In the genomic region with DNA sequence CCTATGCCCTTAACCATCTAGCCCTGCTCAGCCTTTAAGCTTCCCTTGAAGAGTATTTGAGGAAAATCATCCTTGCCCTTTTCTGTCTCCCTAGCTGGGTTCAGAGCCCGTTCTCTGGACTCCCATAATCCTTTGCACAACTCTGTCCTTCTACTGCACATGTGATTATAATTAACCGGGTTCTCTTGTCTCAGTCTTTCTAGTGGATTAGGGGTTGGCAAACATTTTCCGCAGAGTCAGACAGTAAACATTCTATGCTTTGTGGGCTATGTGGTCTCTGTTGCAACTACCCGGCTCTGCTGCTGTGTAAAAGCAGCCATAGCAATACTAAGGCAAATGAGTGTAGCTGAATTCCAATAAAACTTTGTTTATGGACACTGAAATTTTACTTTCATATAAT, we compare ENCODE assay signal across 18 cellular contexts.
DNase-seq lines count a peak whose midpoint lies in the region; FAIRE-seq and TF ChIP-seq lines count a peak whose summit lies in the region.
"Had no signal": no experiment of that assay in that cellular context is flagged by ENCODE, and none has a peak within 500 bp of the region (broad histone marks: within the 10 kb centered on the region; RNA-seq: fewer than 3 reads in every experiment).

No MANE protein-coding gene starts in this region.

- H2BK5ac ChIP-seq in trophoblast cell (ENCODE audit: low read depth, low read length, poor library complexity): no peak overlapping the region

- no peaks in the 10 kb centered on the region for H3K79me1 ChIP-seq in trophoblast cell (ENCODE audit: low read length)

- H3K4me3 ChIP-seq in choroid plexus epithelial cell (ENCODE audit: low read depth, low read length) (no peak overlapping the region), retinal pigment epithelial cell (ENCODE audit: low read length) (no peak overlapping the region), trophoblast cell (ENCODE audit: low read depth, low read length) (no peak overlapping the region)
- H3K4me3 ChIP-seq: lung, SJSA1, thoracic aorta had no signal

- no peak overlapping the region for H2BK120ac ChIP-seq in trophoblast cell (ENCODE audit: insufficient read depth, low read length, poor library complexity)

- H3K36me3 Mint-ChIP-seq in T-helper 1 cell treated with Interleukin-12 subunit alpha and Interleukin-12 subunit beta and Interleukin-4 antibody, amounts not matched to agents 30 μg/mL and 1 μg/mL, for 36 hours (ENCODE audit: low read depth): peaks cover 33% of the 10 kb centered on the region

- no peak overlapping the region for H2BK12ac ChIP-seq in trophoblast cell (ENCODE audit: low read length)

- H3K79me2 ChIP-seq in trophoblast cell (ENCODE audit: control insufficient read depth, insufficient read depth, low read length, poor library complexity): no peaks in the 10 kb centered on the region

- H3K18ac ChIP-seq in trophoblast cell (ENCODE audit: low read length): no peak overlapping the region

- H3K9ac ChIP-seq in trophoblast cell (ENCODE audit: low read length): no peak overlapping the region

- no peaks in the 10 kb centered on the region for H3K4me1 ChIP-seq in trophoblast cell (ENCODE audit: control insufficient read depth in 1 of 2, insufficient read depth in 2 of 2, low read length in 2 of 2)
- H3K4me1 ChIP-seq: SJSA1 had no signal

- no peak overlapping the region for H3K14ac ChIP-seq in trophoblast cell (ENCODE audit: low read length)

- H3K27ac Mint-ChIP-seq in T-helper 1 cell treated with Interleukin-12 subunit alpha and Interleukin-12 subunit beta and Interleukin-4 antibody, amounts not matched to agents 30 μg/mL and 1 μg/mL, for 36 hours: peak overlapping the region; percentile 66
- H3K27ac Mint-ChIP-seq: activated CD8-positive, alpha-beta T cell treated with anti-CD3 and anti-CD28 coated beads, Interleukin-2, amount 10 ng/mL, durations not matched to agents 7 days and 5 days; nephron had no signal

- H2AFZ ChIP-seq in trophoblast cell (ENCODE audit: insufficient read depth, low read length, poor library complexity): no peak overlapping the region

- H3K4me2 ChIP-seq in trophoblast cell (ENCODE audit: low read length): no peak overlapping the region

- WGBS in trophoblast cell (ENCODE audit: extremely low coverage, insufficient coverage, insufficient read length): no CpG with 5 or more reads among the region's 4 CpGs

- no peak for TF ChIP-seq CTCF in choroid plexus epithelial cell (conservative IDR thresholded peaks at IDR 0.05; ENCODE audit: low read depth, low read length)
- TF ChIP-seq CTCF in retinal pigment epithelial cell (conservative IDR thresholded peaks at IDR 0.05; ENCODE audit: low read depth, low read length): no peak

- no peak overlapping the region for H3K4me3 Mint-ChIP-seq in T-helper 1 cell treated with Interleukin-12 subunit alpha and Interleukin-12 subunit beta and Interleukin-4 antibody, amounts not matched to agents 30 μg/mL and 1 μg/mL, for 36 hours
- H3K4me3 Mint-ChIP-seq: activated CD8-positive, alpha-beta T cell treated with anti-CD3 and anti-CD28 coated beads, Interleukin-2, amount 10 ng/mL, durations not matched to agents 7 days and 5 days; brain; nephron had no signal

- H4K91ac ChIP-seq in trophoblast cell (ENCODE audit: low read depth, low read length): no peak overlapping the region

- H3K4me1 Mint-ChIP-seq in T-helper 1 cell treated with Interleukin-12 subunit alpha and Interleukin-12 subunit beta and Interleukin-4 antibody, amounts not matched to agents 30 μg/mL and 1 μg/mL, for 36 hours (ENCODE audit: low read depth): peaks cover 14% of the 10 kb centered on the region
- H3K4me1 Mint-ChIP-seq: brain, nephron had no signal

- peaks cover 5% of the 10 kb centered on the region for H3K9me3 Mint-ChIP-seq in T-helper 1 cell treated with Interleukin-12 subunit alpha and Interleukin-12 subunit beta and Interleukin-4 antibody, amounts not matched to agents 30 μg/mL and 1 μg/mL, for 36 hours
- H3K9me3 Mint-ChIP-seq: nephron had no signal

- H3K36me3 ChIP-seq in trophoblast cell (ENCODE audit: control insufficient read depth in 1 of 2, insufficient read depth in 2 of 2, low read length in 2 of 2): no peaks in the 10 kb centered on the region
- H3K36me3 ChIP-seq: SJSA1, thoracic aorta had no signal

- DNase-seq in T-helper 1 cell: no peak
- DNase-seq in M059J (ENCODE audit: low read depth): peak; percentile 20
- peak; percentile 40 for DNase-seq in choroid plexus epithelial cell (ENCODE audit: low read depth)
- DNase-seq in retinal pigment epithelial cell (ENCODE audit: low read depth): peak; percentile 46
- no peak for DNase-seq in NCI-H2171 (lab: John Stamatoyannopoulos, UW)
- no peak for DNase-seq in trophoblast cell
- DNase-seq in urothelium cell line (ENCODE audit: low spot score): no peak
- DNase-seq: activated CD8-positive, alpha-beta T cell treated with anti-CD3 and anti-CD28 coated beads, Interleukin-2, amount 10 ng/mL, durations not matched to agents 7 days and 5 days; activated gamma-delta T cell treated with Interleukin-2 at 50 U/mL for 16 hours; GOT3; NCI-H1092 treated with DMSO at 0.1 percent for 48 hours had no signal

- no peak overlapping the region for H3K27ac ChIP-seq in trophoblast cell (ENCODE audit: low read depth, low read length)
- H3K27ac ChIP-seq: SJSA1, thoracic aorta had no signal

- no peak overlapping the region for H4K8ac ChIP-seq in trophoblast cell (ENCODE audit: low read depth, low read length)

- no peak overlapping the region for H3K23ac ChIP-seq in trophoblast cell (ENCODE audit: low read length)

- H3K27me3 ChIP-seq in trophoblast cell (ENCODE audit: insufficient read depth, low read length): no peaks in the 10 kb centered on the region
- H3K27me3 ChIP-seq: SJSA1 had no signal

- no peak overlapping the region for H2AK5ac ChIP-seq in trophoblast cell (ENCODE audit: low read length)

- H3K9me3 ChIP-seq in trophoblast cell (ENCODE audit: insufficient read depth, low read depth, low read length): no peaks in the 10 kb centered on the region
- H3K9me3 ChIP-seq: SJSA1, thoracic aorta had no signal

- no peak overlapping the region for H4K12ac ChIP-seq in trophoblast cell (ENCODE audit: low read depth, low read length)

- H3K27me3 Mint-ChIP-seq in T-helper 1 cell treated with Interleukin-12 subunit alpha and Interleukin-12 subunit beta and Interleukin-4 antibody, amounts not matched to agents 30 μg/mL and 1 μg/mL, for 36 hours (ENCODE audit: low read depth): no peaks in the 10 kb centered on the region
- H3K27me3 Mint-ChIP-seq: brain had no signal

- FAIRE-seq in urothelium cell line (lab: Jason Lieb, UNC): no peak
- FAIRE-seq: A204.1 had no signal

- H3K4ac ChIP-seq in trophoblast cell (ENCODE audit: low read depth, low read length): no peak overlapping the region

Comparison
In these comparisons a context has a peak if more than half of its experiments do, and no peak if none do; other contexts are left out.
1. DNase-seq: peak in M059J (single experiment), choroid plexus epithelial cell (single experiment) and retinal pigment epithelial cell (single experiment); none in T-helper 1 cell (0 of 5), NCI-H2171 (single experiment), trophoblast cell (0 of 2) and urothelium cell line (single experiment).